ENCODE assay signal across 16 cellular contexts in the genomic region with DNA sequence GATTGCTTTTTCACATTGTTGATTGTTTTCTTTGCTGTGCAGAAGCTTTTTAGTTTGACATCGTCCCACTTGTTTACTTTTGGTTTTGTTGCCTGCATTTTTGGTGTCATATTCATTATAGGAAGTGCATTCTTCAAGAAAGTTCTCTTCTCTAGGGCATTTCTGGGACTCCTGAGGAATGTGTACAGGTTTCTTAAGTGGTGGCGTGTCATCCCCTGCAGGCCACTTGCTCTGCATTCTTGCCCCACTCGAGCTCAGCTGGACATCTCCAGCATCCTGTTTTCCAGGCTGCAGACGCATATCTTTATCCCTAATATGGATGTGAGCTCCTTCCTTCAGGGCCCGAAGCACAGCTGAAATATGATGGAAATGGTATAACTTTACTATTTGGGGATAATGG.
DNase-seq lines count a peak whose midpoint lies in the region; ATAC-seq and TF ChIP-seq lines count a peak whose summit lies in the region.
"Had no signal": no experiment of that assay in that cellular context is flagged by ENCODE, and none has a peak within 500 bp of the region (broad histone marks: within the 10 kb centered on the region; RNA-seq: fewer than 3 reads in every experiment).

No MANE protein-coding gene starts in this region.

- H4K91ac ChIP-seq in trophoblast cell (ENCODE audit: low read depth, low read length) = no peak overlapping the region

- H3K4me2 ChIP-seq in trophoblast cell (ENCODE audit: low read length) = no peak overlapping the region

- no peak overlapping the region for H3K9ac ChIP-seq in trophoblast cell (ENCODE audit: low read length)

- peaks cover 26% of the 10 kb centered on the region for H3K27me3 Mint-ChIP-seq in CD4-positive, alpha-beta T cell

- no peak overlapping the region for H2BK5ac ChIP-seq in trophoblast cell (ENCODE audit: low read depth, low read length, poor library complexity)

- no peak overlapping the region for H2AK5ac ChIP-seq in trophoblast cell (ENCODE audit: low read length)

- no peaks in the 10 kb centered on the region for H3K4me1 Mint-ChIP-seq in CD4-positive, alpha-beta T cell (ENCODE audit: low read depth)
- H3K4me1 Mint-ChIP-seq: central memory CD8-positive, alpha-beta T cell had no signal

- no peaks in the 10 kb centered on the region for H3K27me3 ChIP-seq in trophoblast cell (ENCODE audit: insufficient read depth, low read length)
- no peaks in the 10 kb centered on the region for H3K27me3 ChIP-seq in CD4-positive, alpha-beta T cell (ENCODE audit: control insufficient read depth, insufficient read depth, low read length)
- H3K27me3 ChIP-seq: heart left ventricle had no signal

- no peak overlapping the region for H4K12ac ChIP-seq in trophoblast cell (ENCODE audit: low read depth, low read length)

- no peak overlapping the region for H3K4me3 Mint-ChIP-seq in CD4-positive, alpha-beta T cell
- H3K4me3 Mint-ChIP-seq: activated naive CD4-positive, alpha-beta T cell treated with anti-CD3 and anti-CD28 coated beads for 36 hours; CD8-positive, alpha-beta T cell; central memory CD8-positive, alpha-beta T cell; naive thymus-derived CD4-positive, alpha-beta T cell; WTC11 had no signal

- no peaks in the 10 kb centered on the region for H3K9me3 ChIP-seq in trophoblast cell (ENCODE audit: insufficient read depth, low read depth, low read length)
- H3K9me3 ChIP-seq in CD4-positive, alpha-beta T cell (ENCODE audit: control insufficient read depth, low read length) = no peaks in the 10 kb centered on the region
- H3K9me3 ChIP-seq: heart left ventricle had no signal

- H3K36me3 Mint-ChIP-seq in activated naive CD4-positive, alpha-beta T cell treated with anti-CD3 and anti-CD28 coated beads, Interleukin-2, amount 50 U/mL, for 72 hours = no peaks in the 10 kb centered on the region
- H3K36me3 Mint-ChIP-seq in CD4-positive, alpha-beta T cell (ENCODE audit: low read depth) = no peaks in the 10 kb centered on the region
- H3K36me3 Mint-ChIP-seq: CD8-positive, alpha-beta T cell; naive thymus-derived CD4-positive, alpha-beta T cell; WTC11 had no signal

- H3K4me1 ChIP-seq in trophoblast cell (ENCODE audit: control insufficient read depth in 1 of 2, insufficient read depth in 2 of 2, low read length in 2 of 2) = peaks cover 14 to 20% of the 10 kb centered on the region in 2 experiments

- DNase-seq in Daoy (ENCODE audit: low read depth) (peak; percentile 23), M059J (ENCODE audit: low read depth) (peak; percentile 68), epithelial cell of esophagus (ENCODE audit: low read depth) (peak; percentile 6), trophoblast cell (peak; percentile 94 to 95), NCI-H146 treated with DMSO at 0.1 percent for 48 hours (lab: John Stamatoyannopoulos, UW; ENCODE audit: unreplicated experiment) (no peak), Kasumi-1 (lab: John Stamatoyannopoulos, UW) (no peak)
- DNase-seq in activated naive CD4-positive, alpha-beta T cell treated with anti-CD3 and anti-CD28 coated beads, Interleukin-2, amount 50 U/mL, for 72 hours (ENCODE audit: low spot score in 2 of 2) = no peak
- no peak for DNase-seq in CD4-positive, alpha-beta T cell
- DNase-seq: activated naive CD4-positive, alpha-beta T cell treated with anti-CD3 and anti-CD28 coated beads for 36 hours; CD8-positive, alpha-beta T cell; heart left ventricle; naive thymus-derived CD4-positive, alpha-beta T cell; NCI-H1417 treated with DMSO at 0.1 percent for 48 hours had no signal

- peak overlapping the region; percentile 98 for H2BK120ac ChIP-seq in trophoblast cell (ENCODE audit: insufficient read depth, low read length, poor library complexity)

- H3K4ac ChIP-seq in trophoblast cell (ENCODE audit: low read depth, low read length) = no peak overlapping the region

- ATAC-seq in activated naive CD4-positive, alpha-beta T cell treated with anti-CD3 and anti-CD28 coated beads, Interleukin-2, amount 50 U/mL, for 72 hours = no peak
- ATAC-seq in CD4-positive, alpha-beta T cell (ENCODE audit: poor library complexity) = no peak
- ATAC-seq: CD8-positive, alpha-beta T cell; heart left ventricle; HepG2; naive thymus-derived CD4-positive, alpha-beta T cell; WTC11 had no signal

- H3K27ac Mint-ChIP-seq in activated naive CD4-positive, alpha-beta T cell treated with anti-CD3 and anti-CD28 coated beads, Interleukin-2, amount 50 U/mL, for 72 hours = no peak overlapping the region
- no peak overlapping the region for H3K27ac Mint-ChIP-seq in CD4-positive, alpha-beta T cell
- H3K27ac Mint-ChIP-seq: activated naive CD4-positive, alpha-beta T cell treated with anti-CD3 and anti-CD28 coated beads for 36 hours; CD8-positive, alpha-beta T cell; naive thymus-derived CD4-positive, alpha-beta T cell; WTC11 had no signal

- peaks cover 20% of the 10 kb centered on the region for H3K79me1 ChIP-seq in trophoblast cell (ENCODE audit: low read length)

- intact Hi-C loops in CD4-positive, alpha-beta T cell (cut with DNase I, micrococcal nuclease) = no loop called here

- H3K79me2 ChIP-seq in trophoblast cell (ENCODE audit: control insufficient read depth, insufficient read depth, low read length, poor library complexity) = no peaks in the 10 kb centered on the region

- no peak overlapping the region for H2BK12ac ChIP-seq in trophoblast cell (ENCODE audit: low read length)

- H3K36me3 ChIP-seq in trophoblast cell (ENCODE audit: control insufficient read depth in 1 of 2, insufficient read depth in 2 of 2, low read length in 2 of 2) = no peaks in the 10 kb centered on the region
- H3K36me3 ChIP-seq: heart left ventricle had no signal

- no peaks in the 10 kb centered on the region for H3K9me3 Mint-ChIP-seq in activated naive CD4-positive, alpha-beta T cell treated with anti-CD3 and anti-CD28 coated beads, Interleukin-2, amount 50 U/mL, for 72 hours
- no peaks in the 10 kb centered on the region for H3K9me3 Mint-ChIP-seq in CD4-positive, alpha-beta T cell
- H3K9me3 Mint-ChIP-seq: activated naive CD4-positive, alpha-beta T cell treated with anti-CD3 and anti-CD28 coated beads for 36 hours; CD8-positive, alpha-beta T cell; central memory CD8-positive, alpha-beta T cell; naive thymus-derived CD4-positive, alpha-beta T cell had no signal

- H3K14ac ChIP-seq in trophoblast cell (ENCODE audit: low read length) = no peak overlapping the region

- TF ChIP-seq CTCF in epithelial cell of esophagus (IDR thresholded peaks at IDR 0.05; ENCODE audit: insufficient read depth, low read depth, low read length, missing control alignments) = no peak
- no peak for TF ChIP-seq CTCF in CD4-positive, alpha-beta T cell (IDR thresholded peaks at IDR 0.05)

- CTCF ChIA-PET in CD4-positive, alpha-beta T cell (lab: Charles Lee) = no interaction called here

- peak overlapping the region; percentile 88 for H3K27ac ChIP-seq in trophoblast cell (ENCODE audit: low read depth, low read length)
- H3K27ac ChIP-seq in CD4-positive, alpha-beta T cell (ENCODE audit: low read depth, low read length) = no peak overlapping the region
- H3K27ac ChIP-seq: heart left ventricle had no signal

- no peak overlapping the region for H2AFZ ChIP-seq in trophoblast cell (ENCODE audit: insufficient read depth, low read length, poor library complexity)

- POLR2A ChIA-PET in CD4-positive, alpha-beta T cell (lab: Charles Lee) = no interaction called here

- H4K8ac ChIP-seq in trophoblast cell (ENCODE audit: low read depth, low read length) = no peak overlapping the region

- WGBS in trophoblast cell (ENCODE audit: extremely low coverage, insufficient coverage, insufficient read length) = no CpG with 5 or more reads among the region's 5 CpGs

- H3K23ac ChIP-seq in trophoblast cell (ENCODE audit: low read length) = no peak overlapping the region

- no peak overlapping the region for H3K18ac ChIP-seq in trophoblast cell (ENCODE audit: low read length)

- H3K4me3 ChIP-seq in epithelial cell of esophagus (ENCODE audit: low read length) = no peak overlapping the region
- H3K4me3 ChIP-seq in trophoblast cell (ENCODE audit: low read depth, low read length) = no peak overlapping the region
- H3K4me3 ChIP-seq: heart left ventricle had no signal

Comparison
In these comparisons a context has a peak if more than half of its experiments do, and no peak if none do; other contexts are left out.
1. DNase-seq: peak in Daoy (single experiment), M059J (single experiment), epithelial cell of esophagus (single experiment) and trophoblast cell (2 of 2); none in NCI-H146 treated with DMSO at 0.1 percent for 48 hours (single experiment), Kasumi-1 (0 of 2), activated naive CD4-positive, alpha-beta T cell treated with anti-CD3 and anti-CD28 coated beads, Interleukin-2, amount 50 U/mL, for 72 hours (0 of 2) and CD4-positive, alpha-beta T cell (0 of 10).